ENCODE assay signal across 20 cellular contexts in genomic region chr12:89205517-89205916, GRCh38.
DNase-seq lines count a peak whose midpoint lies in the region; ATAC-seq and TF ChIP-seq lines count a peak whose summit lies in the region.
"Had no signal": no experiment of that assay in that cellular context is flagged by ENCODE, and none has a peak within 500 bp of the region (broad histone marks: within the 10 kb centered on the region; RNA-seq: fewer than 3 reads in every experiment).

No MANE protein-coding gene starts in this region.

- peaks cover 18% of the 10 kb centered on the region for H3K4me1 Mint-ChIP-seq in activated CD4-positive, alpha-beta memory T cell treated with anti-CD3 and anti-CD28 coated beads, Interleukin-2, amount 10 ng/mL, durations not matched to agents 7 days and 5 days

- no peak overlapping the region for H3K4me3 Mint-ChIP-seq in activated CD4-positive, alpha-beta memory T cell treated with anti-CD3 and anti-CD28 coated beads, Interleukin-2, amount 10 ng/mL, durations not matched to agents 7 days and 5 days
- H3K4me3 Mint-ChIP-seq: CD14-positive monocyte; CD4-positive, alpha-beta T cell; CD8-positive, alpha-beta memory T cell; GM23338; H9 had no signal

- H3K27me3 ChIP-seq in cardiac muscle cell: no peaks in the 10 kb centered on the region
- H3K27me3 ChIP-seq in right cardiac atrium (ENCODE audit: control insufficient read depth, insufficient read depth): no peaks in the 10 kb centered on the region
- H3K27me3 ChIP-seq: BE2C; BLaER1 treated with 17β-estradiol and CSF1 and Interleukin-3, amounts not matched to agents 10 nM and 100 nM had no signal

- H3K27me3 Mint-ChIP-seq in activated CD4-positive, alpha-beta memory T cell treated with anti-CD3 and anti-CD28 coated beads, Interleukin-2, amount 10 ng/mL, durations not matched to agents 7 days and 5 days: no peaks in the 10 kb centered on the region
- H3K27me3 Mint-ChIP-seq: CD4-positive, alpha-beta T cell had no signal

- H3K36me3 ChIP-seq in cardiac muscle cell (no peaks in the 10 kb centered on the region), mesodermal cell (ENCODE audit: control insufficient read depth, insufficient read depth, low read length) (no peaks in the 10 kb centered on the region)
- H3K36me3 ChIP-seq: BE2C; BLaER1 treated with 17β-estradiol and CSF1 and Interleukin-3, amounts not matched to agents 10 nM and 100 nM had no signal

- intact Hi-C loops in right cardiac atrium (cut with DNase I) (no loop called here), left colon (cut with DNase I, micrococcal nuclease) (no loop called here)

- H3K9me3 ChIP-seq in cardiac muscle cell (ENCODE audit: low read depth): no peaks in the 10 kb centered on the region
- H3K9me3 ChIP-seq in right cardiac atrium (ENCODE audit: control insufficient read depth, low read length): no peaks in the 10 kb centered on the region
- H3K9me3 ChIP-seq in mesodermal cell (ENCODE audit: control insufficient read depth, low read length): no peaks in the 10 kb centered on the region
- H3K9me3 ChIP-seq: BE2C; BLaER1 treated with 17β-estradiol and CSF1 and Interleukin-3, amounts not matched to agents 10 nM and 100 nM had no signal

- DNase-seq in cardiac muscle cell (ENCODE audit: low read depth in 1 of 2, low spot score in 1 of 2) (no peak), right cardiac atrium (no peak), left colon (no peak), coronary artery (ENCODE audit: low spot score) (no peak)
- DNase-seq in activated CD4-positive, alpha-beta memory T cell treated with anti-CD3 and anti-CD28 coated beads, Interleukin-2, amount 10 ng/mL, durations not matched to agents 7 days and 5 days: no peak
- DNase-seq: BE2C; CD4-positive, alpha-beta T cell; CD8-positive, alpha-beta memory T cell; DMS 273 treated with DMSO at 0.1 percent for 48 hours; DMS79; EL; GDM1; H9 had no signal

- ATAC-seq in right cardiac atrium (no peak), left colon (peak; percentile 27)
- ATAC-seq: GM12878, GM23338, HCT116 had no signal

- H3K36me3 Mint-ChIP-seq in activated CD4-positive, alpha-beta memory T cell treated with anti-CD3 and anti-CD28 coated beads, Interleukin-2, amount 10 ng/mL, durations not matched to agents 7 days and 5 days (ENCODE audit: low read depth): peaks cover 13% of the 10 kb centered on the region
- H3K36me3 Mint-ChIP-seq: CD14-positive monocyte; CD8-positive, alpha-beta memory T cell had no signal

- no peak for TF ChIP-seq CTCF in cardiac muscle cell (IDR thresholded peaks at IDR 0.05; ENCODE audit: low read depth, low read length)
- TF ChIP-seq CTCF in coronary artery (IDR thresholded peaks at IDR 0.05): no peak

- CTCF ChIA-PET in activated CD4-positive, alpha-beta memory T cell treated with anti-CD3 and anti-CD28 coated beads, Interleukin-2, amount 10 ng/mL, durations not matched to agents 7 days and 5 days (lab: Charles Lee): no interaction called here

- H3K27ac ChIP-seq in cardiac muscle cell (peak overlapping the region; percentile 61), right cardiac atrium (ENCODE audit: low read length) (no peak overlapping the region), mesodermal cell (ENCODE audit: low read depth, low read length, severe bottlenecking) (peak overlapping the region; percentile 38), coronary artery (no peak overlapping the region)
- H3K27ac ChIP-seq: 22Rv1 had no signal

- H3K4me1 ChIP-seq in cardiac muscle cell (ENCODE audit: low read depth) (peaks cover 26% of the 10 kb centered on the region), right cardiac atrium (ENCODE audit: control insufficient read depth, insufficient read depth, low read length) (no peaks in the 10 kb centered on the region), mesodermal cell (ENCODE audit: control insufficient read depth, insufficient read depth, low read length, poor library complexity, severe bottlenecking) (peaks cover 6% of the 10 kb centered on the region)

- 91% methylated on average over 2 of the region's 2 CpGs for WGBS in right cardiac atrium
- WGBS in mesodermal cell (ENCODE audit: insufficient coverage in 2 of 2), 2 experiments: no CpG with 5 or more reads among the region's 2 CpGs

- no peak overlapping the region for H3K27ac Mint-ChIP-seq in activated CD4-positive, alpha-beta memory T cell treated with anti-CD3 and anti-CD28 coated beads, Interleukin-2, amount 10 ng/mL, durations not matched to agents 7 days and 5 days
- H3K27ac Mint-ChIP-seq: CD4-positive, alpha-beta T cell; CD8-positive, alpha-beta memory T cell; GM23338; H9 had no signal

- peaks cover 3% of the 10 kb centered on the region for H3K9me3 Mint-ChIP-seq in activated CD4-positive, alpha-beta memory T cell treated with anti-CD3 and anti-CD28 coated beads, Interleukin-2, amount 10 ng/mL, durations not matched to agents 7 days and 5 days
- H3K9me3 Mint-ChIP-seq: CD4-positive, alpha-beta T cell; CD8-positive, alpha-beta memory T cell; GM23338; H9 had no signal

- H3K4me3 ChIP-seq in cardiac muscle cell (no peak overlapping the region), right cardiac atrium (ENCODE audit: low read length) (no peak overlapping the region), mesodermal cell (ENCODE audit: extremely low read depth, insufficient read depth, low read length, poor library complexity, severe bottlenecking) (no peak overlapping the region), coronary artery (no peak overlapping the region)
- H3K4me3 ChIP-seq: BLaER1 treated with 17β-estradiol and CSF1 and Interleukin-3, amounts not matched to agents 10 nM and 100 nM; GM12878; GM23338 had no signal

- POLR2A ChIA-PET in activated CD4-positive, alpha-beta memory T cell treated with anti-CD3 and anti-CD28 coated beads, Interleukin-2, amount 10 ng/mL, durations not matched to agents 7 days and 5 days (lab: Charles Lee): interaction anchor here (1.2 kb wide), 1 partner anchor 38 kb away, joined by 4 read pairs; no protein-coding TSS in a partner anchor

Comparison
In these comparisons a context has a peak if more than half of its experiments do, and no peak if none do; other contexts are left out.
1. H3K27ac ChIP-seq: peak in cardiac muscle cell (single experiment) and mesodermal cell (single experiment); none in right cardiac atrium (single experiment) and coronary artery (0 of 2).